ENCODE assay signal across 15 cellular contexts in genomic region chr1:11912482-11913186, GRCh38. TPM values are rescaled to one million over a fixed set of nuclear protein-coding genes. Genes with fewer than 3 reads are reported as not detected.
"Had no signal": no experiment of that assay in that cellular context is flagged by ENCODE, and none has a peak within 500 bp of the region (broad histone marks: within the 10 kb centered on the region; RNA-seq: fewer than 3 reads in every experiment).

No MANE protein-coding gene starts in this region.

RNA-seq across cellular contexts. Expression of gene NPPB, which starts 53.9 kb away (rescaled TPM):
- total RNA-seq: activated CD4-positive, alpha-beta memory T cell treated with anti-CD3 and anti-CD28 coated beads for 36 hours; activated CD4-positive, alpha-beta T cell treated with anti-CD3 and anti-CD28 coated beads, Interleukin-2, amount 10 ng/mL, durations not matched to agents 24 days and 14 days; activated CD8-positive, alpha-beta memory T cell treated with anti-CD3 and anti-CD28 coated beads for 36 hours; activated T-helper 17 cell treated with anti-CD3 and anti-CD28 coated beads, Interleukin-2, amount 50 U/mL, for 72 hours; colonic mucosa; dermis microvascular lymphatic vessel endothelial cell; gastroesophageal sphincter; left lobe of liver; naive thymus-derived CD8-positive, alpha-beta T cell; osteocyte; spleen; T-helper 1 cell treated with Interleukin-12 subunit alpha and Interleukin-12 subunit beta and Interleukin-4 antibody, amounts not matched to agents 30 ng/mL and 1 ng/mL, for 36 hours; temporal lobe; vagina had no signal
- polyA plus RNA-seq: keratinocyte; naive thymus-derived CD8-positive, alpha-beta T cell had no signal
